ENCODE assay signal across 1 cellular context in the genomic region with DNA sequence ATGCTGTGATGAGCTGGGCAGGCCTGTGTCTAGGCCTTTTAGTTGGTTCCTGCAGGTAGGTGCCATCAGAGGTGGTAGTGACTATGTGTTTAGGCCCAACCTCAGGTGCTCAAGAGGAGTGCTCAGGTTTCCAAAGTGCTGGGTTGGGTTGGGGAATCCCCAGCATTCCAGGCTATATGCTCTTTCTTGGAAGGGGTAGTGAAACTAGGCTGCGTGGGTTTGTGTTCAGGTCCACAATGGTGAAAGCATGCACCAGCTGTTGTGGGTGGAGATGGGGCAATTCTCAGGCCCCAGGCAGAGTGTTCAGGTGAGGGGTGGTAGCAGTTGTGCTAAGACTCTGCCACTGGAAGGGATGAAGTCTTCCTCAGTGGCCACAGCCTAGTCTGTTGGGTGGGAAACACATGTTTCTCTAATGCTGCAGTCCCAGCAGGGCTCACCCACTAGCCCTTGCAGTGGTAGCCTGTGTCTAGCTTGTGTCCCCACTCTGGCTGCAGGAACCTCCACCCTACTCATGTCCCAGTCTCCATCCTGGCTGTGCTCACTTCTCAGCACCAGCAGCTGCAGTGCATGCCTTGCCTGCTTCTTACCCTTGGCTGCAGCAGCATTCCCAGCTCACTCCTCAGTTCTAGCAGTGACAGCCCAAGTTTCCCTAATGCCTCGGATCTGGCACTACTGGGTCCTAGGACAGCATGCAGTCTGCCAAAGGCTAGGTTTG.
TF ChIP-seq lines count a peak whose summit lies in the region.

No MANE protein-coding gene starts in this region.

TF ChIP-seq in H1, 55 proteins besides CTCF, POLR2A, EP300 and RAD21:
- no peak for TF ChIP-seq POU5F1 (IDR thresholded peaks at IDR 0.05; ENCODE audit: low read depth, low read length)
- TF ChIP-seq CTBP2 (IDR thresholded peaks at IDR 0.05; ENCODE audit: borderline replicate concordance, insufficient read depth, insufficient read length, low read length) = no peak
- no peak for TF ChIP-seq NRF1 (IDR thresholded peaks at IDR 0.05; ENCODE audit: low read depth, low read length)
- TF ChIP-seq CREB1 (IDR thresholded peaks at IDR 0.05) = no peak
- no peak for TF ChIP-seq KDM1A (IDR thresholded peaks at IDR 0.05; ENCODE audit: borderline replicate concordance, low read length)
- no peak for TF ChIP-seq BCL11A (IDR thresholded peaks at IDR 0.05; ENCODE audit: low read depth in 2 of 2, low read length in 2 of 2)
- TF ChIP-seq EGR1 (IDR thresholded peaks at IDR 0.05; ENCODE audit: borderline replicate concordance, low read depth, low read length) = no peak
- TF ChIP-seq KDM5A (IDR thresholded peaks at IDR 0.05; ENCODE audit: low read length) = no peak
- no peak for TF ChIP-seq GABPA (IDR thresholded peaks at IDR 0.05; ENCODE audit: borderline replicate concordance, insufficient read depth, low read length)
- no peak for TF ChIP-seq CHD2 (IDR thresholded peaks at IDR 0.05; ENCODE audit: low read length)
TF ChIP-seq in H1: peak in this region for 0.
